ENCODE assay signal across 22 cellular contexts in genomic region chr15:63401714-63402497, GRCh38. TPM values are rescaled to one million over a fixed set of nuclear protein-coding genes. Genes with fewer than 3 reads are reported as not detected.
"Had no signal": no experiment of that assay in that cellular context is flagged by ENCODE, and none has a peak within 500 bp of the region (broad histone marks: within the 10 kb centered on the region; RNA-seq: fewer than 3 reads in every experiment).

No MANE protein-coding gene starts in this region.

- H3K27ac Mint-ChIP-seq: memory B cell; mesothelial cell of epicardium; naive B cell; natural killer cell treated with Interleukin-12 subunit alpha and Interleukin-12 subunit beta and Interleukin-15 and Interleukin-18, amount 100 ng/mL, for 72 hours; progenitor cell of endocrine pancreas; stimulated activated memory B cell treated with anti-CD40 and anti-IgM and Interleukin-4, amounts not matched to agents 10 μg/mL and 1 μg/mL and 100 μg/mL, for 72 hours; type B pancreatic cell had no signal

- H3K36me3 ChIP-seq: gastrocnemius medialis, heart left ventricle, neutrophil, right lobe of liver, tibial artery had no signal

- H3K4me3 Mint-ChIP-seq: memory B cell; mesothelial cell of epicardium; naive B cell; natural killer cell treated with Interleukin-12 subunit alpha and Interleukin-12 subunit beta and Interleukin-15 and Interleukin-18, amount 100 ng/mL, for 72 hours; neural crest cell; stimulated activated memory B cell treated with anti-CD40 and anti-IgM and Interleukin-4, amounts not matched to agents 10 μg/mL and 1 μg/mL and 100 μg/mL, for 72 hours; type B pancreatic cell had no signal

- H3K36me3 Mint-ChIP-seq: memory B cell; mesothelial cell of epicardium; naive B cell; natural killer cell treated with Interleukin-12 subunit alpha and Interleukin-12 subunit beta and Interleukin-15 and Interleukin-18, amount 100 ng/mL, for 72 hours; stimulated activated memory B cell treated with anti-CD40 and anti-IgM and Interleukin-4, amounts not matched to agents 10 μg/mL and 1 μg/mL and 100 μg/mL, for 72 hours; type B pancreatic cell had no signal

- H3K9me3 Mint-ChIP-seq: memory B cell; mesothelial cell of epicardium; naive B cell; natural killer cell treated with Interleukin-12 subunit alpha and Interleukin-12 subunit beta and Interleukin-15 and Interleukin-18, amount 100 ng/mL, for 72 hours; neural crest cell; stimulated activated memory B cell treated with anti-CD40 and anti-IgM and Interleukin-4, amounts not matched to agents 10 μg/mL and 1 μg/mL and 100 μg/mL, for 72 hours; type B pancreatic cell had no signal

- H3K27me3 ChIP-seq: dorsolateral prefrontal cortex, gastrocnemius medialis, heart left ventricle, hepatocyte, neutrophil, right lobe of liver, testis, tibial artery had no signal

- H3K4me1 ChIP-seq: gastrocnemius medialis, parathyroid adenoma, testis had no signal

- H3K4me3 ChIP-seq: dorsolateral prefrontal cortex, gastrocnemius medialis, heart left ventricle, hepatocyte, lung, mucosa of descending colon, right lobe of liver, testis, tibial artery had no signal

- H3K27ac ChIP-seq: dorsolateral prefrontal cortex, gastrocnemius medialis, heart left ventricle, hepatocyte, neutrophil, parathyroid adenoma, right lobe of liver, testis, tibial artery had no signal

- H3K4me1 Mint-ChIP-seq: stimulated activated memory B cell treated with anti-CD40 and anti-IgM and Interleukin-4, amounts not matched to agents 10 μg/mL and 1 μg/mL and 100 μg/mL, for 72 hours had no signal

- H3K9me3 ChIP-seq: gastrocnemius medialis, heart left ventricle, mucosa of descending colon, neutrophil, right lobe of liver, testis, tibial artery had no signal

- DNase-seq: dorsolateral prefrontal cortex; effector CD4-positive, alpha-beta T cell; gastrocnemius medialis; heart left ventricle; kidney; stimulated activated CD4-positive, alpha-beta T cell treated with anti-CD3 and anti-CD28 coated beads, Interleukin-4, amount 100 ng/mL, for 4 hours; testis; tibial artery had no signal

RNA-seq across cellular contexts. Expression of gene CA12, which starts 20.3 kb away (rescaled TPM):
- total RNA-seq: natural killer cell treated with Interleukin-12 subunit alpha and Interleukin-12 subunit beta and Interleukin-15 and Interleukin-18, amount 100 ng/mL, for 72 hours had no signal
